In the genomic region with DNA sequence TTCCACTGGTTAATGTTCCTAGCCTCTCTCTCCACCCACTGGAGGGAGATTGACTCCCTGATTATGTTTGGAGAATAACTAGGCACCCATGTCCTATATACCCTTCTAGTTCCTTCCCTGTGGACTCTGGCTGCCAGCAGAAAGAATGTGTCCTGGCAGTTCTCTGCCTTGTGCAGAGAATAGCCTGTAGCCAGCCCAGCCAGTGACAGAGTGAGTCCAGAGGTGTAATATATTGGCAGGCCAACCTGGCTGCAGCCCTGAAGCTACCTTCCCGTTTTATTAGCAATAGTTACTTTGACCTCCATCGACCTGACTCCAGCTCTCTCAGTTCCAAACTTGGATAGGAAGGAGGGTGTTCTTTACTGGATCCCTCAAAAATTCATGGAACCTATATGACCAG, we compare ENCODE assay signal across 17 cellular contexts. TPM values are rescaled to one million over a fixed set of nuclear protein-coding genes. Genes with fewer than 3 reads are reported as not detected.
A peak's percentile ranks its signal among the peaks of the same experiment; 100 is the strongest.
DNase-seq lines count a peak whose midpoint lies in the region; ATAC-seq, FAIRE-seq and TF ChIP-seq lines count a peak whose summit lies in the region.
"Had no signal": no experiment of that assay in that cellular context is flagged by ENCODE, and none has a peak within 500 bp of the region (broad histone marks: within the 10 kb centered on the region; RNA-seq: fewer than 3 reads in every experiment).

No MANE protein-coding gene starts in this region.

- H3K4me1 ChIP-seq in Panc1 (ENCODE audit: control insufficient read depth, insufficient read depth, low read length), result no peaks in the 10 kb centered on the region
- no peaks in the 10 kb centered on the region for H3K4me1 ChIP-seq in cardiac muscle cell (ENCODE audit: low read depth)
- no peaks in the 10 kb centered on the region for H3K4me1 ChIP-seq in small intestine (ENCODE audit: control insufficient read depth in 2 of 2, insufficient read depth in 1 of 2, low read depth in 1 of 2, low read length in 1 of 2)
- no peaks in the 10 kb centered on the region for H3K4me1 ChIP-seq in hepatocyte (ENCODE audit: insufficient read depth)
- H3K4me1 ChIP-seq: BLaER1 had no signal

- H4K20me1 ChIP-seq in hepatocyte (ENCODE audit: insufficient read depth, poor library complexity, severe bottlenecking), result peaks cover 4% of the 10 kb centered on the region

- H3K27ac ChIP-seq in Panc1 (ENCODE audit: low read length) (no peak overlapping the region), cardiac muscle cell (peak overlapping the region; percentile 53), small intestine (ENCODE audit: low read depth in 1 of 2, low read length in 1 of 2) (peak overlapping the region in 1 of 2 donors; percentile 33), hepatocyte (no peak overlapping the region)
- H3K27ac ChIP-seq: BLaER1 had no signal

- ATAC-seq in Panc1 (0 out of 2 replicates have a peak, but pooled peaks have one; percentile 56), left lobe of liver (peak; percentile 98)
- ATAC-seq: PC-3 had no signal

- H3K4me3 Mint-ChIP-seq in activated T-helper 2 cell treated with anti-CD3 and anti-CD28 coated beads, Interferon-gamma antibody, Interleukin-2, Interleukin-4, amounts not matched to agents 10 μg/mL and 5 μg/mL and 100 μg/mL, durations not matched to agents 14 hours and 24 hours and 36 hours (ENCODE audit: low read depth), result no peak overlapping the region

- no peak overlapping the region for H3K4me2 ChIP-seq in hepatocyte
- H3K4me2 ChIP-seq: BLaER1 had no signal

- H3K27me3 ChIP-seq in Panc1 (ENCODE audit: control insufficient read depth, insufficient read depth, low read length), result no peaks in the 10 kb centered on the region
- no peaks in the 10 kb centered on the region for H3K27me3 ChIP-seq in cardiac muscle cell
- no peaks in the 10 kb centered on the region for H3K27me3 ChIP-seq in small intestine (ENCODE audit: control insufficient read depth in 2 of 2, insufficient read depth in 2 of 2, low read length in 2 of 2)
- H3K27me3 ChIP-seq in hepatocyte, result no peaks in the 10 kb centered on the region
- H3K27me3 ChIP-seq: BLaER1 had no signal

- H3K9me2 ChIP-seq in hepatocyte (replicated peaks; ENCODE audit: insufficient read depth), result no peaks in the 10 kb centered on the region

- H3K9me3 Mint-ChIP-seq in activated T-helper 2 cell treated with anti-CD3 and anti-CD28 coated beads, Interferon-gamma antibody, Interleukin-2, Interleukin-4, amounts not matched to agents 10 μg/mL and 5 μg/mL and 100 μg/mL, durations not matched to agents 14 hours and 24 hours and 36 hours, result no peaks in the 10 kb centered on the region
- H3K9me3 Mint-ChIP-seq: CD8-positive, alpha-beta memory T cell had no signal

- in situ Hi-C loops in Panc1 (cut with HindIII; ENCODE audit: low pct_unique_long_range_greater_than_20kb, low sequenced_read_pairs), result no loop called here

- POLR2A ChIA-PET in Panc1 (lab: Charles Lee), result no interaction called here

- H3K9me3 ChIP-seq in Panc1 (ENCODE audit: control insufficient read depth, insufficient read depth, low read depth, low read length), result no peaks in the 10 kb centered on the region
- no peaks in the 10 kb centered on the region for H3K9me3 ChIP-seq in cardiac muscle cell (ENCODE audit: low read depth)
- H3K9me3 ChIP-seq in small intestine (ENCODE audit: control insufficient read depth, low read depth), result no peaks in the 10 kb centered on the region
- H3K9me3 ChIP-seq in hepatocyte (ENCODE audit: low read depth), result no peaks in the 10 kb centered on the region
- H3K9me3 ChIP-seq: BLaER1 had no signal

- no peak overlapping the region for H2AFZ ChIP-seq in hepatocyte

- BruUV-seq in Panc1 (replicated peaks; lab: Mats Ljungman, UMichigan), result no TSS peak

- H3K36me3 ChIP-seq in Panc1 (ENCODE audit: control insufficient read depth, insufficient read depth, low read length) (peaks cover 14% of the 10 kb centered on the region; the same call in 1 of the 2 replicates), cardiac muscle cell (peaks cover 19% of the 10 kb centered on the region), small intestine (ENCODE audit: control insufficient read depth in 2 of 2, insufficient read depth in 2 of 2, low read length in 2 of 2) (peaks cover 2 to 3% of the 10 kb centered on the region in 2 donors), hepatocyte (replicated peaks; ENCODE audit: insufficient read depth, low read depth) (no peaks in the 10 kb centered on the region)

- intact Hi-C loops in Panc1 (cut with micrococcal nuclease; ENCODE audit: unreplicated experiment), result no loop called here
- intact Hi-C loops in activated T-helper 2 cell treated with anti-CD3 and anti-CD28 coated beads, Interferon-gamma antibody, Interleukin-2, Interleukin-4, amounts not matched to agents 10 μg/mL and 5 μg/mL and 100 μg/mL, durations not matched to agents 14 hours and 24 hours and 36 hours (cut with micrococcal nuclease), result no loop called here

- H3K36me3 Mint-ChIP-seq in activated T-helper 2 cell treated with anti-CD3 and anti-CD28 coated beads, Interferon-gamma antibody, Interleukin-2, Interleukin-4, amounts not matched to agents 10 μg/mL and 5 μg/mL and 100 μg/mL, durations not matched to agents 14 hours and 24 hours and 36 hours (ENCODE audit: low read depth), result peaks cover 26% of the 10 kb centered on the region

- TF ChIP-seq CTCF in Panc1 (IDR thresholded peaks at IDR 0.05) (no peak), cardiac muscle cell (IDR thresholded peaks at IDR 0.05; ENCODE audit: low read depth, low read length) (no peak), hepatocyte (IDR thresholded peaks at IDR 0.05; ENCODE audit: poor library complexity) (no peak)

- 0 to 59% (median 45%) methylated on average over 2 of the region's 2 CpGs for WGBS in small intestine, 3 donors
- WGBS in hepatocyte (ENCODE audit: low lambda C conversion rate, missing lambda C conversion rate), result 58% methylated on average over 2 of the region's 2 CpGs

- CTCF ChIA-PET in Panc1 (lab: Charles Lee), result no interaction called here

- H3K27me3 Mint-ChIP-seq in activated T-helper 2 cell treated with anti-CD3 and anti-CD28 coated beads, Interferon-gamma antibody, Interleukin-2, Interleukin-4, amounts not matched to agents 10 μg/mL and 5 μg/mL and 100 μg/mL, durations not matched to agents 14 hours and 24 hours and 36 hours (ENCODE audit: low read depth), result no peaks in the 10 kb centered on the region
- H3K27me3 Mint-ChIP-seq: CD8-positive, alpha-beta memory T cell had no signal

- peaks cover 3% of the 10 kb centered on the region for H3K79me2 ChIP-seq in hepatocyte

- H3K4me1 Mint-ChIP-seq in activated T-helper 2 cell treated with anti-CD3 and anti-CD28 coated beads, Interferon-gamma antibody, Interleukin-2, Interleukin-4, amounts not matched to agents 10 μg/mL and 5 μg/mL and 100 μg/mL, durations not matched to agents 14 hours and 24 hours and 36 hours (ENCODE audit: low read depth), result peaks cover 4% of the 10 kb centered on the region

- H3K4me3 ChIP-seq in Panc1 (ENCODE audit: low read depth in 2 of 2, low read length in 2 of 2) (no peak overlapping the region), cardiac muscle cell (no peak overlapping the region), small intestine (ENCODE audit: low read depth in 1 of 2, low read length in 2 of 2) (no peak overlapping the region), hepatocyte (no peak overlapping the region)
- H3K4me3 ChIP-seq: BLaER1 had no signal

- DNase-seq in Panc1 (ENCODE audit: low read depth, low spot score) (no peak), cardiac muscle cell (ENCODE audit: low read depth in 1 of 2, low spot score in 1 of 2) (peak in 1 of 2 donors; percentile 11), left lobe of liver (ENCODE audit: low spot score) (peak; percentile 90), small intestine (peak; percentile 54), inferior parietal cortex (ENCODE audit: extremely low spot score) (no peak), hepatocyte (ENCODE audit: low spot score) (no peak)
- no peak for DNase-seq in activated T-helper 2 cell treated with anti-CD3 and anti-CD28 coated beads, Interferon-gamma antibody, Interleukin-2, Interleukin-4, amounts not matched to agents 10 μg/mL and 5 μg/mL and 100 μg/mL, durations not matched to agents 14 hours and 24 hours and 36 hours (ENCODE audit: low spot score)
- DNase-seq: CD8-positive, alpha-beta memory T cell; KBM-7; NCI-H1048; NCI-H1694 treated with DMSO at 0.1 percent for 48 hours; NCI-H345; NCI-H69; PC-3; SHP77 had no signal

- no peak for FAIRE-seq in small intestine (lab: Jason Lieb, UNC)
- FAIRE-seq: HTR-8/SVneo had no signal

- H3K27ac Mint-ChIP-seq in activated T-helper 2 cell treated with anti-CD3 and anti-CD28 coated beads, Interferon-gamma antibody, Interleukin-2, Interleukin-4, amounts not matched to agents 10 μg/mL and 5 μg/mL and 100 μg/mL, durations not matched to agents 14 hours and 24 hours and 36 hours, result no peak overlapping the region

RNA-seq across cellular contexts. Expression of a gene that starts 8.1 kb away (rescaled TPM):
- 20.5 TPM for total RNA-seq in Panc1 (2021; ENCODE audit: unreplicated experiment)
- polyA plus RNA-seq in Panc1 (2012; ENCODE audit: insufficient read length), result 13.7 TPM
- 4.4 and 7.9 TPM in 2 replicates for total RNA-seq in cardiac muscle cell
- polyA plus RNA-seq in cardiac muscle cell, result 18.1 and 24.8 TPM in 2 replicates
- total RNA-seq in left lobe of liver, result 7.1 TPM
- 10 to 100 TPM; 10.1 to 29.2 (median 18.6) TPM for polyA plus RNA-seq in small intestine
- 11.0 and 13.1 TPM in 2 replicates for total RNA-seq in activated T-helper 2 cell treated with anti-CD3 and anti-CD28 coated beads, Interferon-gamma antibody, Interleukin-2, Interleukin-4, amounts not matched to agents 10 μg/mL and 5 μg/mL and 100 μg/mL, durations not matched to agents 14 hours and 24 hours and 36 hours
- total RNA-seq in hepatocyte, result 21.8 and 24.7 TPM in 2 replicates
- 17.1 and 22.6 TPM in 2 replicates for polyA plus RNA-seq in hepatocyte

RNA-seq across cellular contexts. Expression of a gene that starts 34.4 kb away (rescaled TPM):
- total RNA-seq in Panc1 (2021; ENCODE audit: unreplicated experiment) (29.7 TPM), cardiac muscle cell (16.0 and 17.4 TPM in 2 replicates), left lobe of liver (8.9 TPM), hepatocyte (33.3 and 41.9 TPM in 2 replicates)
- polyA plus RNA-seq in Panc1 (2012; ENCODE audit: insufficient read length), result 6.6 TPM
- polyA plus RNA-seq in cardiac muscle cell (7.2 and 10.7 TPM in 2 replicates), small intestine (10 to 100 TPM in 2 of 3 donors, 1 to 10 TPM in 1; 7.1 to 35.4 (median 26.2) TPM), hepatocyte (7.1 and 8.5 TPM in 2 replicates)
- 24.1 and 28.3 TPM in 2 replicates for total RNA-seq in activated T-helper 2 cell treated with anti-CD3 and anti-CD28 coated beads, Interferon-gamma antibody, Interleukin-2, Interleukin-4, amounts not matched to agents 10 μg/mL and 5 μg/mL and 100 μg/mL, durations not matched to agents 14 hours and 24 hours and 36 hours

Comparison
In these comparisons a context has a peak if more than half of its experiments do, and no peak if none do; other contexts are left out.
1. DNase-seq: peak in left lobe of liver (single experiment) and small intestine (single experiment); none in Panc1 (single experiment), activated T-helper 2 cell treated with anti-CD3 and anti-CD28 coated beads, Interferon-gamma antibody, Interleukin-2, Interleukin-4, amounts not matched to agents 10 μg/mL and 5 μg/mL and 100 μg/mL, durations not matched to agents 14 hours and 24 hours and 36 hours (single experiment), inferior parietal cortex (single experiment) and hepatocyte (single experiment).